ENCODE assay signal across 8 cellular contexts in genomic region chr17:80790981-80791742, GRCh38.
DNase-seq lines count a peak whose midpoint lies in the region; ATAC-seq and TF ChIP-seq lines count a peak whose summit lies in the region.

No MANE protein-coding gene starts in this region.

- no peaks in the 10 kb centered on the region for H3K27me3 Mint-ChIP-seq in activated T-cell treated with anti-CD3 and anti-CD28 coated beads, Interleukin-2, amount 50 U/mL, for 72 hours (ENCODE audit: low read depth)
- no peaks in the 10 kb centered on the region for H3K27me3 Mint-ChIP-seq in activated naive CD4-positive, alpha-beta T cell treated with anti-CD3 and anti-CD28 coated beads, Interleukin-2, amount 10 ng/mL, durations not matched to agents 7 days and 5 days

- H3K9me3 Mint-ChIP-seq in activated T-cell treated with anti-CD3 and anti-CD28 coated beads, Interleukin-2, amount 50 U/mL, for 72 hours, result peaks cover 2 to 7% of the 10 kb centered on the region in 2 donors
- peaks cover 9% of the 10 kb centered on the region for H3K9me3 Mint-ChIP-seq in activated naive CD4-positive, alpha-beta T cell treated with anti-CD3 and anti-CD28 coated beads, Interleukin-2, amount 10 ng/mL, durations not matched to agents 7 days and 5 days

- no peak for DNase-seq in activated T-cell treated with anti-CD3 and anti-CD28 coated beads, Interleukin-2, amount 50 U/mL, for 72 hours
- no peak for DNase-seq in activated T-cell treated with anti-CD3 and anti-CD28 coated beads, Interleukin-2, amount 50 U/mL, for 48 hours
- DNase-seq in activated naive CD4-positive, alpha-beta T cell treated with anti-CD3 and anti-CD28 coated beads, Interleukin-2, amount 10 ng/mL, durations not matched to agents 7 days and 5 days, result peak; percentile 52
- DNase-seq in left lung, result peak in 1 of 2 donors; percentile 10
- DNase-seq in NCI-H1092 treated with DMSO at 0.1 percent for 48 hours (lab: John Stamatoyannopoulos, UW), result no peak
- DNase-seq in NCI-H526 treated with DMSO at 0.1 percent for 48 hours (lab: John Stamatoyannopoulos, UW), result no peak

- H3K27ac Mint-ChIP-seq in activated T-cell treated with anti-CD3 and anti-CD28 coated beads, Interleukin-2, amount 50 U/mL, for 72 hours, result peak overlapping the region; percentile 99
- H3K27ac Mint-ChIP-seq in activated naive CD4-positive, alpha-beta T cell treated with anti-CD3 and anti-CD28 coated beads, Interleukin-2, amount 10 ng/mL, durations not matched to agents 7 days and 5 days, result peak overlapping the region; percentile 100

- H3K4me3 Mint-ChIP-seq in activated T-cell treated with anti-CD3 and anti-CD28 coated beads, Interleukin-2, amount 50 U/mL, for 72 hours, result peak overlapping the region; percentile 83 to 93
- peak overlapping the region; percentile 82 for H3K4me3 Mint-ChIP-seq in activated naive CD4-positive, alpha-beta T cell treated with anti-CD3 and anti-CD28 coated beads, Interleukin-2, amount 10 ng/mL, durations not matched to agents 7 days and 5 days

- H3K36me3 ChIP-seq in left lung, result no peaks in the 10 kb centered on the region

- peaks cover 9 to 44% of the 10 kb centered on the region in 2 donors for H3K4me1 ChIP-seq in left lung

- no peaks in the 10 kb centered on the region for H3K9me3 ChIP-seq in left lung

- CTCF ChIA-PET in activated naive CD4-positive, alpha-beta T cell treated with anti-CD3 and anti-CD28 coated beads, Interleukin-2, amount 10 ng/mL, durations not matched to agents 7 days and 5 days (lab: Charles Lee), result interaction anchor here (0.6 to 2.1 kb wide), 7 partner anchors 8 to 109 kb away, joined by 3 to 7 read pairs (median 3); no protein-coding TSS in a partner anchor

- intact Hi-C loops in left lung (cut with DNase I), result no loop called here

- H3K4me1 Mint-ChIP-seq in activated T-cell treated with anti-CD3 and anti-CD28 coated beads, Interleukin-2, amount 50 U/mL, for 72 hours (ENCODE audit: low read depth), result peaks cover 80% of the 10 kb centered on the region
- peaks cover 84% of the 10 kb centered on the region for H3K4me1 Mint-ChIP-seq in activated naive CD4-positive, alpha-beta T cell treated with anti-CD3 and anti-CD28 coated beads, Interleukin-2, amount 10 ng/mL, durations not matched to agents 7 days and 5 days

- H3K27me3 ChIP-seq in left lung, result no peaks in the 10 kb centered on the region

- no peak for TF ChIP-seq CTCF in left lung (IDR thresholded peaks at IDR 0.05)

- peak overlapping the region; percentile 59 to 70 for H3K27ac ChIP-seq in left lung
- H3K27ac ChIP-seq in temporal lobe (ENCODE audit: low read depth, low read length), result peak overlapping the region; percentile 46

- ATAC-seq in activated T-cell treated with anti-CD3 and anti-CD28 coated beads, Interleukin-2, amount 50 U/mL, for 72 hours (replicated peaks in 1 of 2), result peak; percentile 30 to 60
- ATAC-seq in left lung, result no peak
- no peak for ATAC-seq in HG03175 (IDR thresholded peaks at IDR 0.05; ENCODE audit: unreplicated experiment)

- H3K4me3 ChIP-seq in left lung, result no peak overlapping the region

- peaks cover 10 to 30% of the 10 kb centered on the region in 2 donors for H3K36me3 Mint-ChIP-seq in activated T-cell treated with anti-CD3 and anti-CD28 coated beads, Interleukin-2, amount 50 U/mL, for 72 hours (ENCODE audit: insufficient read depth in 2 of 2)
- peaks cover 66% of the 10 kb centered on the region for H3K36me3 Mint-ChIP-seq in activated naive CD4-positive, alpha-beta T cell treated with anti-CD3 and anti-CD28 coated beads, Interleukin-2, amount 10 ng/mL, durations not matched to agents 7 days and 5 days

Comparison
In these comparisons a context has a peak if more than half of its experiments do, and no peak if none do; other contexts are left out.
1. ATAC-seq: peak in activated T-cell treated with anti-CD3 and anti-CD28 coated beads, Interleukin-2, amount 50 U/mL, for 72 hours (2 of 2); none in left lung (single experiment) and HG03175 (single experiment).